Comparison of ENCODE assay signal across 19 cellular contexts in genomic region chr6:73547046-73547445, GRCh38. TPM values are rescaled to one million over a fixed set of nuclear protein-coding genes. Genes with fewer than 3 reads are reported as not detected.
DNase-seq lines count a peak whose midpoint lies in the region; ATAC-seq and TF ChIP-seq lines count a peak whose summit lies in the region.
"Had no signal": no experiment of that assay in that cellular context is flagged by ENCODE, and none has a peak within 500 bp of the region (broad histone marks: within the 10 kb centered on the region; RNA-seq: fewer than 3 reads in every experiment).

No MANE protein-coding gene starts in this region.

- H3K9me3 Mint-ChIP-seq in GM23338, result no peaks in the 10 kb centered on the region; the same call in 2 of the 3 replicates
- no peaks in the 10 kb centered on the region for H3K9me3 Mint-ChIP-seq in dendritic cell treated with granulocyte-macrophage colony-stimulating factor and Interleukin-4, amounts not matched to agents 40 ng/mL and 50 ng/mL, for 4 days
- no peaks in the 10 kb centered on the region for H3K9me3 Mint-ChIP-seq in neural progenitor cell
- H3K9me3 Mint-ChIP-seq: CD14-positive monocyte had no signal

- no peak for ATAC-seq in GM23338
- ATAC-seq: HCT116 had no signal

- H3K9me3 ChIP-seq in neural progenitor cell (ENCODE audit: low read depth) (no peaks in the 10 kb centered on the region), HAP-1 (no peaks in the 10 kb centered on the region)
- H3K9me3 ChIP-seq: BE2C; BLaER1 treated with 17β-estradiol and CSF1 and Interleukin-3, amounts not matched to agents 10 nM and 100 nM had no signal

- DNase-seq in CD1c-positive myeloid dendritic cell (ENCODE audit: extremely low spot score) (peak; percentile 54), GM23338 (ENCODE audit: low spot score) (no peak), neural progenitor cell (ENCODE audit: low spot score) (no peak), HAP-1 (ENCODE audit: low spot score in 2 of 2) (no peak), SIG-M5 (lab: John Stamatoyannopoulos, UW) (no peak)
- no peak for DNase-seq in activated CD8-positive, alpha-beta memory T cell treated with anti-CD3 and anti-CD28 coated beads for 24 hours
- DNase-seq: AML-193; BE2C; Calu3; CD4-positive, alpha-beta memory T cell; COR-L47; DMS53; DMS79 treated with DMSO at 0.1 percent for 48 hours; GF-D8; H7 had no signal

- H3K36me3 Mint-ChIP-seq in GM23338 (ENCODE audit: low read depth), result no peaks in the 10 kb centered on the region
- no peaks in the 10 kb centered on the region for H3K36me3 Mint-ChIP-seq in dendritic cell treated with granulocyte-macrophage colony-stimulating factor and Interleukin-4, amounts not matched to agents 40 ng/mL and 50 ng/mL, for 4 days (ENCODE audit: low read depth)
- H3K36me3 Mint-ChIP-seq in neural progenitor cell, result no peaks in the 10 kb centered on the region
- H3K36me3 Mint-ChIP-seq: CD14-positive monocyte; CD4-positive, alpha-beta memory T cell had no signal

- H3K4me1 Mint-ChIP-seq in GM23338, result no peaks in the 10 kb centered on the region
- H3K4me1 Mint-ChIP-seq in dendritic cell treated with granulocyte-macrophage colony-stimulating factor and Interleukin-4, amounts not matched to agents 40 ng/mL and 50 ng/mL, for 4 days (ENCODE audit: low read depth), result peaks cover 21% of the 10 kb centered on the region
- H3K4me1 Mint-ChIP-seq in neural progenitor cell, result peaks cover 9% of the 10 kb centered on the region
- H3K4me1 Mint-ChIP-seq: CD4-positive, alpha-beta memory T cell had no signal

- in situ Hi-C loops in HAP-1 (cut with MboI; ENCODE audit: low sequenced_read_pairs), result no loop called here

- H3K9ac ChIP-seq in neural progenitor cell, result no peak overlapping the region
- H3K9ac ChIP-seq: BLaER1 treated with 17β-estradiol and CSF1 and Interleukin-3, amounts not matched to agents 10 nM and 100 nM had no signal

- no peak overlapping the region for H3K4me2 ChIP-seq in GM23338
- no peak overlapping the region for H3K4me2 ChIP-seq in neural progenitor cell

- intact Hi-C loops in dendritic cell treated with granulocyte-macrophage colony-stimulating factor and Interleukin-4, amounts not matched to agents 40 ng/mL and 50 ng/mL, for 4 days (cut with micrococcal nuclease), result no loop called here

- H3K27me3 ChIP-seq in GM23338 (ENCODE audit: insufficient read depth) (no peaks in the 10 kb centered on the region), neural progenitor cell (no peaks in the 10 kb centered on the region), HAP-1 (ENCODE audit: low read depth) (no peaks in the 10 kb centered on the region)
- H3K27me3 ChIP-seq: BE2C; BLaER1 treated with 17β-estradiol and CSF1 and Interleukin-3, amounts not matched to agents 10 nM and 100 nM had no signal

- H3K79me2 ChIP-seq in GM23338 (replicated peaks; ENCODE audit: insufficient read depth) (no peaks in the 10 kb centered on the region), neural progenitor cell (ENCODE audit: low read depth) (no peaks in the 10 kb centered on the region)

- peak overlapping the region; percentile 29; the same call in 1 of the 2 replicates for H2AFZ ChIP-seq in GM23338
- H2AFZ ChIP-seq in neural progenitor cell (replicated peaks), result no peak overlapping the region

- H3K4me3 ChIP-seq in GM23338 (no peak overlapping the region), neural progenitor cell (no peak overlapping the region), HAP-1 (no peak overlapping the region)
- H3K4me3 ChIP-seq: BLaER1 treated with 17β-estradiol and CSF1 and Interleukin-3, amounts not matched to agents 10 nM and 100 nM had no signal

- H3K4me1 ChIP-seq in GM23338 (ENCODE audit: insufficient read depth) (no peaks in the 10 kb centered on the region), neural progenitor cell (peaks cover 6% of the 10 kb centered on the region), HAP-1 (no peaks in the 10 kb centered on the region)
- H3K4me1 ChIP-seq: BE2C had no signal

- H3K27ac ChIP-seq in GM23338 (ENCODE audit: low read depth), result no peak overlapping the region
- no peak overlapping the region for H3K27ac ChIP-seq in neural progenitor cell
- H3K27ac ChIP-seq: BLaER1 treated with 17β-estradiol and CSF1 and Interleukin-3, amounts not matched to agents 10 nM and 100 nM had no signal

- H3K27me3 Mint-ChIP-seq in GM23338 (ENCODE audit: insufficient read depth, low read depth, poor library complexity) (peaks cover 2% of the 10 kb centered on the region), neural progenitor cell (ENCODE audit: insufficient read depth, low read depth) (peaks cover 4% of the 10 kb centered on the region)
- H3K27me3 Mint-ChIP-seq in dendritic cell treated with granulocyte-macrophage colony-stimulating factor and Interleukin-4, amounts not matched to agents 40 ng/mL and 50 ng/mL, for 4 days, result peaks cover 3% of the 10 kb centered on the region
- H3K27me3 Mint-ChIP-seq: CD4-positive, alpha-beta memory T cell had no signal

- no peak for TF ChIP-seq CTCF in GM23338 (conservative IDR thresholded peaks at IDR 0.05; ENCODE audit: low read depth in 2 of 2)
- TF ChIP-seq CTCF in neural progenitor cell (IDR thresholded peaks at IDR 0.05), result no peak

- no peak overlapping the region for H3K27ac Mint-ChIP-seq in GM23338
- H3K27ac Mint-ChIP-seq in dendritic cell treated with granulocyte-macrophage colony-stimulating factor and Interleukin-4, amounts not matched to agents 40 ng/mL and 50 ng/mL, for 4 days, result peak overlapping the region; percentile 78
- peak overlapping the region; percentile 14 for H3K27ac Mint-ChIP-seq in neural progenitor cell

- H3K9me2 ChIP-seq in GM23338 (ENCODE audit: insufficient read depth), result no peaks in the 10 kb centered on the region

- H3K4me3 Mint-ChIP-seq in GM23338 (no peak overlapping the region), neural progenitor cell (no peak overlapping the region)
- no peak overlapping the region for H3K4me3 Mint-ChIP-seq in dendritic cell treated with granulocyte-macrophage colony-stimulating factor and Interleukin-4, amounts not matched to agents 40 ng/mL and 50 ng/mL, for 4 days
- H3K4me3 Mint-ChIP-seq: CD14-positive monocyte; CD4-positive, alpha-beta memory T cell had no signal

- H4K20me1 ChIP-seq in GM23338 (replicated peaks; ENCODE audit: insufficient read depth) (no peaks in the 10 kb centered on the region), neural progenitor cell (ENCODE audit: low read depth) (no peaks in the 10 kb centered on the region)
- H4K20me1 ChIP-seq: BLaER1 treated with 17β-estradiol and CSF1 and Interleukin-3, amounts not matched to agents 10 nM and 100 nM had no signal

- no peaks in the 10 kb centered on the region; the same call in 1 of the 2 replicates for H3F3A ChIP-seq in GM23338 (replicated peaks; ENCODE audit: low read depth)
- H3F3A ChIP-seq in neural progenitor cell (ENCODE audit: low read depth), result no peaks in the 10 kb centered on the region

- H3K36me3 ChIP-seq in GM23338 (ENCODE audit: insufficient read depth) (no peaks in the 10 kb centered on the region), neural progenitor cell (no peaks in the 10 kb centered on the region), HAP-1 (replicated peaks) (no peaks in the 10 kb centered on the region)
- H3K36me3 ChIP-seq: BE2C; BLaER1 treated with 17β-estradiol and CSF1 and Interleukin-3, amounts not matched to agents 10 nM and 100 nM had no signal

TF ChIP-seq in GM23338, 12 proteins besides CTCF, POLR2A, EP300 and RAD21 (continues in another document):
- TF ChIP-seq EZH2phosphoT487 (IDR thresholded peaks at IDR 0.05; ENCODE audit: unreplicated experiment), result no peak

RNA-seq across cellular contexts. Expression of gene EEF1A1, which starts 26.2 kb away (rescaled TPM):
- total RNA-seq in GM23338 (2014; rRNA removed; shearing (Covaris generic)), result 12,342 and 13,362 TPM in 2 replicates
- 7,677 and 8,712 TPM in 2 replicates for polyA plus RNA-seq in GM23338 (2016; fragmentation: Nextera tagmentation; extraction: Ambion mirVana)
- total RNA-seq in neural progenitor cell (ENCODE audit: low replicate concordance), result 15,510 and 19,891 TPM in 2 replicates
